ENCODE assay signal across 8 cellular contexts in genomic region chr17:76076765-76077581, GRCh38. TPM values are rescaled to one million over a fixed set of nuclear protein-coding genes. Genes with fewer than 3 reads are reported as not detected.
DNase-seq lines count a peak whose midpoint lies in the region; ATAC-seq and TF ChIP-seq lines count a peak whose summit lies in the region.

No MANE protein-coding gene starts in this region.

- H3K9ac ChIP-seq in iPS-18a (ENCODE audit: low read length), result no peak overlapping the region

- no peaks in the 10 kb centered on the region for H3K9me3 ChIP-seq in left ventricle myocardium inferior (replicated peaks)
- no peaks in the 10 kb centered on the region for H3K9me3 ChIP-seq in heart left ventricle
- no peaks in the 10 kb centered on the region for H3K9me3 ChIP-seq in iPS-18a (ENCODE audit: control insufficient read depth, low read depth, low read length)

- no peak for TF ChIP-seq POLR2A in heart left ventricle (IDR thresholded peaks at IDR 0.05)

- CTCF ChIA-PET in HEK293T (lab: Yijun Ruan, JAX), result interaction anchor here (0.6 kb wide), 1 partner anchor 125 kb away, joined by 3 read pairs; no protein-coding TSS in a partner anchor

- H3K27ac ChIP-seq in left ventricle myocardium inferior (replicated peaks) (no peak overlapping the region), heart left ventricle (no peak overlapping the region), iPS-18a (ENCODE audit: low read length) (no peak overlapping the region)

- H3K36me3 ChIP-seq in left ventricle myocardium inferior (no peaks in the 10 kb centered on the region), heart left ventricle (no peaks in the 10 kb centered on the region), iPS-18a (ENCODE audit: control insufficient read depth, low read depth, low read length) (no peaks in the 10 kb centered on the region)

- no peak for TF ChIP-seq CTCF in left ventricle myocardium inferior (IDR thresholded peaks at IDR 0.05; ENCODE audit: borderline replicate concordance)
- TF ChIP-seq CTCF in heart left ventricle (IDR thresholded peaks at IDR 0.05), result no peak
- TF ChIP-seq CTCF in type B pancreatic cell (conservative IDR thresholded peaks at IDR 0.05), result no peak

- peak overlapping the region; percentile 40 for H3K4me3 ChIP-seq in left ventricle myocardium inferior
- peak overlapping the region in 4 of 12 donors; percentile 4 to 33 (median 12) for H3K4me3 ChIP-seq in heart left ventricle
- H3K4me3 ChIP-seq in iPS-18a (ENCODE audit: low read length), result peak overlapping the region; percentile 45

- H3K4me3 Mint-ChIP-seq in activated T-cell treated with anti-CD3 and anti-CD28 coated beads, Interleukin-2, amount 50 U/mL, for 72 hours, result peak overlapping the region; percentile 78
- peak overlapping the region; percentile 74 for H3K4me3 Mint-ChIP-seq in type B pancreatic cell

- peaks cover 8 to 10% of the 10 kb centered on the region in 2 donors for H3K36me3 Mint-ChIP-seq in activated T-cell treated with anti-CD3 and anti-CD28 coated beads, Interleukin-2, amount 50 U/mL, for 72 hours (ENCODE audit: insufficient read depth in 2 of 2)
- no peaks in the 10 kb centered on the region for H3K36me3 Mint-ChIP-seq in type B pancreatic cell

- H3K4me1 ChIP-seq in left ventricle myocardium inferior (peaks cover 62% of the 10 kb centered on the region), heart left ventricle (peaks cover 0 to 56% (median 33%) of the 10 kb centered on the region in 12 donors), iPS-18a (ENCODE audit: control insufficient read depth, low read depth, low read length) (peaks cover 35% of the 10 kb centered on the region)

- H3K27me3 Mint-ChIP-seq in activated T-cell treated with anti-CD3 and anti-CD28 coated beads, Interleukin-2, amount 50 U/mL, for 72 hours (ENCODE audit: low read depth), result peaks cover 56% of the 10 kb centered on the region
- peaks cover 78% of the 10 kb centered on the region for H3K27me3 Mint-ChIP-seq in type B pancreatic cell

- no peak for ATAC-seq in heart left ventricle
- ATAC-seq in activated T-cell treated with anti-CD3 and anti-CD28 coated beads, Interleukin-2, amount 50 U/mL, for 72 hours (replicated peaks in 1 of 2), result peak; percentile 8 to 18
- ATAC-seq in HG03175 (IDR thresholded peaks at IDR 0.05; ENCODE audit: unreplicated experiment), result no peak
- no peak for ATAC-seq in GM21423 (IDR thresholded peaks at IDR 0.05; ENCODE audit: unreplicated experiment)

- H3K27ac Mint-ChIP-seq in activated T-cell treated with anti-CD3 and anti-CD28 coated beads, Interleukin-2, amount 50 U/mL, for 72 hours, result peak overlapping the region; percentile 43
- H3K27ac Mint-ChIP-seq in type B pancreatic cell, result no peak overlapping the region

- peaks cover 46% of the 10 kb centered on the region for H3K4me1 Mint-ChIP-seq in activated T-cell treated with anti-CD3 and anti-CD28 coated beads, Interleukin-2, amount 50 U/mL, for 72 hours (ENCODE audit: low read depth)
- H3K4me1 Mint-ChIP-seq in type B pancreatic cell (ENCODE audit: unreplicated experiment), result peaks cover 9% of the 10 kb centered on the region

- DNase-seq in left ventricle myocardium inferior, result no peak
- DNase-seq in heart left ventricle, result no peak
- DNase-seq in activated T-cell treated with anti-CD3 and anti-CD28 coated beads, Interleukin-2, amount 50 U/mL, for 72 hours, result peak; percentile 49 to 57
- DNase-seq in type B pancreatic cell (ENCODE audit: extremely low spot score, unreplicated experiment), result no peak
- DNase-seq in HEK293T (ENCODE audit: extremely low spot score), result no peak

- POLR2A ChIA-PET in HEK293T (lab: Yijun Ruan, JAX), result no interaction called here

- WGBS in heart left ventricle, 4 donors, result 5 to 9% (median 6%) methylated on average over 42 to 82 of the region's 82 CpGs

- intact Hi-C loops in left ventricle myocardium inferior (cut with micrococcal nuclease), result no loop called here
- intact Hi-C loops in heart left ventricle (cut with DNase I), result loop anchor here in 1 of 10 donors (10.0 kb wide), 1 partner anchor 132 kb away; the partner anchor contains the start of gene FBF1

- no peaks in the 10 kb centered on the region for H3K9me3 Mint-ChIP-seq in activated T-cell treated with anti-CD3 and anti-CD28 coated beads, Interleukin-2, amount 50 U/mL, for 72 hours
- no peaks in the 10 kb centered on the region for H3K9me3 Mint-ChIP-seq in type B pancreatic cell

- peaks cover 68% of the 10 kb centered on the region for H3K27me3 ChIP-seq in left ventricle myocardium inferior (ENCODE audit: low read depth)
- peaks cover 31 to 68% (median 55%) of the 10 kb centered on the region in 9 donors for H3K27me3 ChIP-seq in heart left ventricle
- H3K27me3 ChIP-seq in iPS-18a (ENCODE audit: control insufficient read depth, insufficient read depth, low read length), result peaks cover 85% of the 10 kb centered on the region

TF ChIP-seq in HEK293T, 16 proteins besides CTCF, POLR2A, EP300 and RAD21:
- TF ChIP-seq FOXA1 (IDR thresholded peaks at IDR 0.05) (no peak), SP1 (IDR thresholded peaks at IDR 0.05) (no peak), L3MBTL2 (conservative IDR thresholded peaks at IDR 0.05) (no peak), ZNF384 (IDR thresholded peaks at IDR 0.05) (no peak), ARNT (IDR thresholded peaks at IDR 0.05) (no peak), ELF4 (IDR thresholded peaks at IDR 0.05) (no peak), HDGF (IDR thresholded peaks at IDR 0.05; ENCODE audit: borderline replicate concordance) (no peak), SUZ12 (IDR thresholded peaks at IDR 0.05) (no peak), CTBP1 (IDR thresholded peaks at IDR 0.05; ENCODE audit: borderline replicate concordance) (no peak), FOXK2 (IDR thresholded peaks at IDR 0.05) (no peak), BHLHE40 (IDR thresholded peaks at IDR 0.05; ENCODE audit: borderline replicate concordance) (no peak), FOXM1 (IDR thresholded peaks at IDR 0.05; ENCODE audit: borderline replicate concordance) (no peak), LEF1 (IDR thresholded peaks at IDR 0.05; ENCODE audit: borderline replicate concordance) (no peak), NFRKB (IDR thresholded peaks at IDR 0.05) (no peak), PKNOX1 (IDR thresholded peaks at IDR 0.05) (no peak), TARDBP (IDR thresholded peaks at IDR 0.05) (no peak)

RNA-seq across cellular contexts. Expression of gene ZACN, which starts 2.0 kb away (rescaled TPM):
- not detected for total RNA-seq in left ventricle myocardium inferior
- under 1 TPM in 1 of 9 donors, not detected in 8; 0.13 TPM for total RNA-seq in heart left ventricle
- polyA plus RNA-seq in heart left ventricle, result 1 to 10 TPM in 1 of 2 donors, under 1 TPM in 1; 0.51 to 1.5 TPM
- total RNA-seq in activated T-cell treated with anti-CD3 and anti-CD28 coated beads, Interleukin-2, amount 50 U/mL, for 72 hours, result 10 to 100 TPM in 1 of 2 donors, 1 to 10 TPM in 1; 9.1 to 10.3 TPM
- 0.29 TPM in 1 of 2 replicates, not detected in the other for total RNA-seq in type B pancreatic cell (ENCODE audit: low replicate concordance)

RNA-seq across cellular contexts. Expression of gene GALR2, which starts 2.4 kb away (rescaled TPM):
- not detected for total RNA-seq in left ventricle myocardium inferior
- not detected for total RNA-seq in heart left ventricle
- under 1 TPM in 1 of 2 donors, not detected in 1; 0.18 TPM for polyA plus RNA-seq in heart left ventricle
- total RNA-seq in activated T-cell treated with anti-CD3 and anti-CD28 coated beads, Interleukin-2, amount 50 U/mL, for 72 hours, result 10 to 100 TPM in 1 of 2 donors, 1 to 10 TPM in 1; 9.5 to 10.6 TPM
- total RNA-seq in type B pancreatic cell (ENCODE audit: low replicate concordance), result 0.94 and 1.3 TPM in 2 replicates

RNA-seq across cellular contexts. Expression of gene SRP68, which starts 4.7 kb away (rescaled TPM):
- 57.4 TPM for total RNA-seq in left ventricle myocardium inferior
- 10 to 100 TPM; 33.2 to 66.8 (median 59.4) TPM for total RNA-seq in heart left ventricle
- polyA plus RNA-seq in heart left ventricle, result 10 to 100 TPM; 26.8 to 80.0 TPM
- 100 to 1,000 TPM; 138 to 144 TPM for total RNA-seq in activated T-cell treated with anti-CD3 and anti-CD28 coated beads, Interleukin-2, amount 50 U/mL, for 72 hours
- 86.7 and 89.6 TPM in 2 replicates for total RNA-seq in type B pancreatic cell (ENCODE audit: low replicate concordance)

RNA-seq across cellular contexts. Expression of gene EXOC7, which starts 26.6 kb away (rescaled TPM):
- total RNA-seq in left ventricle myocardium inferior (81.1 TPM), heart left ventricle (100 to 1,000 TPM in 1 of 9 donors, 10 to 100 TPM in 8; 64.4 to 107 (median 80.5) TPM), type B pancreatic cell (ENCODE audit: low replicate concordance) (171 and 201 TPM in 2 replicates)
- 10 to 100 TPM; 39.7 to 62.5 TPM for polyA plus RNA-seq in heart left ventricle
- total RNA-seq in activated T-cell treated with anti-CD3 and anti-CD28 coated beads, Interleukin-2, amount 50 U/mL, for 72 hours, result 10 to 100 TPM; 66.7 to 77.8 TPM

RNA-seq across cellular contexts. Expression of gene EVPL, which starts 49.9 kb away (rescaled TPM):
- total RNA-seq in left ventricle myocardium inferior (not detected), heart left ventricle (1 to 10 TPM in 1 of 9 donors, under 1 TPM in 5, not detected in 3; 0.04 to 2.0 (median 0.09) TPM), type B pancreatic cell (ENCODE audit: low replicate concordance) (31.9 and 116 TPM in 2 replicates)
- polyA plus RNA-seq in heart left ventricle, result under 1 TPM; 0.03 to 0.04 TPM
- total RNA-seq in activated T-cell treated with anti-CD3 and anti-CD28 coated beads, Interleukin-2, amount 50 U/mL, for 72 hours, result under 1 TPM; 0.09 to 0.19 TPM

Comparison
In these comparisons a context has a peak if more than half of its experiments do, and no peak if none do; other contexts are left out.
1. DNase-seq: peak in activated T-cell treated with anti-CD3 and anti-CD28 coated beads, Interleukin-2, amount 50 U/mL, for 72 hours (2 of 2); none in left ventricle myocardium inferior (single experiment), heart left ventricle (0 of 5), type B pancreatic cell (single experiment) and HEK293T (single experiment).
2. ATAC-seq: peak in activated T-cell treated with anti-CD3 and anti-CD28 coated beads, Interleukin-2, amount 50 U/mL, for 72 hours (2 of 2); none in heart left ventricle (0 of 4), HG03175 (single experiment) and GM21423 (single experiment).